14 cellular contexts compared by ENCODE assay signal in genomic region chr21:34223376-34223775, GRCh38.
"Had no signal": no experiment of that assay in that cellular context is flagged by ENCODE, and none has a peak within 500 bp of the region (broad histone marks: within the 10 kb centered on the region; RNA-seq: fewer than 3 reads in every experiment).

No MANE protein-coding gene starts in this region.

- H3K9me3 Mint-ChIP-seq: activated T-helper 17 cell treated with anti-CD3 and anti-CD28 coated beads, Interleukin-2, amount 50 U/mL, for 72 hours; nephron had no signal

- H3K27ac Mint-ChIP-seq: activated T-helper 17 cell treated with anti-CD3 and anti-CD28 coated beads, Interleukin-2, amount 50 U/mL, for 72 hours; memory B cell; nephron had no signal

- H3K4me3 ChIP-seq: coronary artery, left ventricle myocardium inferior, stomach, thoracic aorta had no signal

- H3K4me3 Mint-ChIP-seq: activated T-helper 17 cell treated with anti-CD3 and anti-CD28 coated beads, Interleukin-2, amount 50 U/mL, for 72 hours; memory B cell; nephron had no signal

- H3K36me3 ChIP-seq: left ventricle myocardium inferior, stomach, thoracic aorta had no signal

- H3K27ac ChIP-seq: epithelial cell of prostate, left ventricle myocardium inferior, thoracic aorta had no signal

- ATAC-seq: activated T-helper 17 cell treated with anti-CD3 and anti-CD28 coated beads, Interleukin-2, amount 50 U/mL, for 72 hours had no signal

- DNase-seq: activated CD4-positive, alpha-beta T cell treated with anti-CD3 and anti-CD28 coated beads, Interleukin-2, amount 50 U/mL, for 1 hour; activated naive CD4-positive, alpha-beta T cell treated with anti-CD3 and anti-CD28 coated beads, Interleukin-2, amount 50 U/mL, for 16 hours; activated T-cell treated with anti-CD3 and anti-CD28 coated beads for 4 hours; central memory CD4-positive, alpha-beta T cell; effector memory CD4-positive, alpha-beta T cell; left ventricle myocardium inferior; stimulated activated CD4-positive, alpha-beta T cell treated with anti-CD3 and anti-CD28 coated beads, Interleukin-4, amount 100 ng/mL, for 1 hour; stomach had no signal

- H3K9me3 ChIP-seq: left ventricle myocardium inferior, stomach, thoracic aorta had no signal

- H3K4me1 Mint-ChIP-seq: activated T-helper 17 cell treated with anti-CD3 and anti-CD28 coated beads, Interleukin-2, amount 50 U/mL, for 72 hours; memory B cell; nephron had no signal

- H3K27me3 ChIP-seq: stomach had no signal
